ENCODE assay signal across 12 cellular contexts in the genomic region with DNA sequence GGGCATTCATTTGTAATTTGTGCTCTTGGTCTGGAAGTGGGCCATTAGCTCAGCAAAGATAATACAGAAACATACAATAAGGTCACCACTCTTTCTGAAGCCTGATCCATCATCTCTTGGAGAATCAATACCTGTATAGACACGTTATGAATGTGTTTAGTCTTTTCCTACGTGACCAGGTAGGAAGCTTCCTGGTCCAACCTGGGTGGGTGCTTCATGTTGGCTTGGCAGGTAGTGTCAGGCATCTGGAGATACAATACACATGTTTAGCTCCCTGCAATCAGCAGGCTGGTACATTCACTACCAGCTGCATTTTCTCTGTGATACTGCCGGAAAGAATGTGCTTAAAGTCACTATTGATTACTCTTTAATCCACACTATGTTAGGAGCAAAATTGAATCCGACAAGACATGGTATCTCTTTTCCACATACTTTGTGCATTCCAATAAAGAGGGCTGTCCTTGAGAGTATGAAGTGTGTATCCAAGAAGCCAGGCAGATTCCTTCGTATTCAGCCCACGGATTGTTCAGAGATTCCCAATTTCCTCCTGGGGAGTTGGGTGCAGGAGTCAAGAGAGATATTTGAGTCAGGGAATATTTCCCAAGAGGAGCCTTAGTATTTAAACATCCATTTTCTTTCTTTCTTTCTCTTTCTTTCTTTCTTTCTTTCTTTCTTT. TPM values are rescaled to one million over a fixed set of nuclear protein-coding genes. Genes with fewer than 3 reads are reported as not detected.
DNase-seq lines count a peak whose midpoint lies in the region; ATAC-seq and TF ChIP-seq lines count a peak whose summit lies in the region.
"Had no signal": no experiment of that assay in that cellular context is flagged by ENCODE, and none has a peak within 500 bp of the region (broad histone marks: within the 10 kb centered on the region; RNA-seq: fewer than 3 reads in every experiment).

No MANE protein-coding gene starts in this region.

- no peaks in the 10 kb centered on the region for H3K27me3 ChIP-seq in breast epithelium
- H3K27me3 ChIP-seq in lower lobe of right lung (ENCODE audit: low read depth): no peaks in the 10 kb centered on the region

- intact Hi-C loops in breast epithelium (cut with DNase I; ENCODE audit: low total_unique reads) (no loop called here), lower lobe of right lung (cut with DNase I) (no loop called here)

- H3K4me3 Mint-ChIP-seq in activated T-cell treated with anti-CD3 and anti-CD28 coated beads, Interleukin-2, amount 50 U/mL, for 72 hours: peak overlapping the region; percentile 27 to 41

- no peak for DNase-seq in activated T-cell treated with anti-CD3 and anti-CD28 coated beads, Interleukin-2, amount 50 U/mL, for 72 hours
- DNase-seq in activated T-cell treated with anti-CD3 and anti-CD28 coated beads, Interleukin-2, amount 50 U/mL, for 1 hour: no peak
- DNase-seq in breast epithelium (ENCODE audit: low spot score in 2 of 2): no peak
- no peak for DNase-seq in lower lobe of right lung
- no peak for DNase-seq in NOMO-1 (lab: John Stamatoyannopoulos, UW; ENCODE audit: unreplicated experiment in 2 of 2)
- DNase-seq in KG1 (lab: John Stamatoyannopoulos, UW): no peak
- DNase-seq: GDM1; naive thymus-derived CD8-positive, alpha-beta T cell; NCI-H1105; NCI-H774 had no signal

- peaks cover 40% of the 10 kb centered on the region for H3K4me1 Mint-ChIP-seq in activated T-cell treated with anti-CD3 and anti-CD28 coated beads, Interleukin-2, amount 50 U/mL, for 72 hours (ENCODE audit: low read depth)

- 70% methylated on average over 6 of the region's 6 CpGs for WGBS in urinary bladder

- H3K27me3 Mint-ChIP-seq in activated T-cell treated with anti-CD3 and anti-CD28 coated beads, Interleukin-2, amount 50 U/mL, for 72 hours (ENCODE audit: low read depth): no peaks in the 10 kb centered on the region

- peaks cover 0 to 3% of the 10 kb centered on the region in 2 donors for H3K4me1 ChIP-seq in breast epithelium
- H3K4me1 ChIP-seq in lower lobe of right lung: peaks cover 34% of the 10 kb centered on the region
- H3K4me1 ChIP-seq in urinary bladder (ENCODE audit: insufficient read depth): no peaks in the 10 kb centered on the region

- no peaks in the 10 kb centered on the region for H3K36me3 ChIP-seq in breast epithelium
- H3K36me3 ChIP-seq in lower lobe of right lung: no peaks in the 10 kb centered on the region
- no peaks in the 10 kb centered on the region for H3K36me3 ChIP-seq in urinary bladder (ENCODE audit: insufficient read depth)

- H3K4me3 ChIP-seq in breast epithelium (peak overlapping the region in 1 of 3 donors; percentile 25), lower lobe of right lung (no peak overlapping the region), urinary bladder (ENCODE audit: low read depth, low read length) (no peak overlapping the region)

- TF ChIP-seq CTCF in breast epithelium (IDR thresholded peaks at IDR 0.05): no peak
- TF ChIP-seq CTCF in lower lobe of right lung (IDR thresholded peaks at IDR 0.05): no peak

- TF ChIP-seq POLR2A in breast epithelium (IDR thresholded peaks at IDR 0.05): no peak

- H3K27ac ChIP-seq in breast epithelium: peak overlapping the region; percentile 3 to 80
- H3K27ac ChIP-seq in lower lobe of right lung: peak overlapping the region; percentile 74
- H3K27ac ChIP-seq in urinary bladder (ENCODE audit: low read depth): peak overlapping the region; percentile 6

- peaks cover 0 to 3% of the 10 kb centered on the region in 2 donors for H3K9me3 Mint-ChIP-seq in activated T-cell treated with anti-CD3 and anti-CD28 coated beads, Interleukin-2, amount 50 U/mL, for 72 hours
- H3K9me3 Mint-ChIP-seq: naive thymus-derived CD8-positive, alpha-beta T cell had no signal

- peak overlapping the region; percentile 92 for H3K27ac Mint-ChIP-seq in activated T-cell treated with anti-CD3 and anti-CD28 coated beads, Interleukin-2, amount 50 U/mL, for 72 hours

- ATAC-seq in activated T-cell treated with anti-CD3 and anti-CD28 coated beads, Interleukin-2, amount 50 U/mL, for 72 hours (replicated peaks in 1 of 2): no peak
- ATAC-seq in lower lobe of right lung (no peak), HG02973 (IDR thresholded peaks at IDR 0.05; ENCODE audit: unreplicated experiment) (no peak)

- no peaks in the 10 kb centered on the region for H3K9me3 ChIP-seq in breast epithelium
- H3K9me3 ChIP-seq in lower lobe of right lung: no peaks in the 10 kb centered on the region

- peaks cover 3% of the 10 kb centered on the region in 2 donors for H3K36me3 Mint-ChIP-seq in activated T-cell treated with anti-CD3 and anti-CD28 coated beads, Interleukin-2, amount 50 U/mL, for 72 hours (ENCODE audit: insufficient read depth in 2 of 2)
- H3K36me3 Mint-ChIP-seq: naive thymus-derived CD8-positive, alpha-beta T cell had no signal

RNA-seq across cellular contexts. Expression of gene RANBP9, which starts 49.9 kb away (rescaled TPM):
- total RNA-seq in activated T-cell treated with anti-CD3 and anti-CD28 coated beads, Interleukin-2, amount 50 U/mL, for 72 hours: 10 to 100 TPM; 74.9 to 78.0 TPM
- total RNA-seq in breast epithelium: 10 to 100 TPM; 43.9 to 51.5 (median 48.0) TPM
- total RNA-seq in lower lobe of right lung: 37.0 TPM
- 57.2 TPM for total RNA-seq in urinary bladder
- 26.8 TPM for polyA plus RNA-seq in urinary bladder

RNA-seq across cellular contexts. Expression of gene MCUR1, which starts 52.9 kb away (rescaled TPM):
- total RNA-seq in activated T-cell treated with anti-CD3 and anti-CD28 coated beads, Interleukin-2, amount 50 U/mL, for 72 hours: 10 to 100 TPM; 24.8 to 31.6 TPM
- total RNA-seq in breast epithelium (10 to 100 TPM; 12.8 to 14.9 (median 14.1) TPM), lower lobe of right lung (26.1 TPM), urinary bladder (12.9 TPM)
- 6.9 TPM for polyA plus RNA-seq in urinary bladder

Comparison
In these comparisons a context has a peak if more than half of its experiments do, and no peak if none do; other contexts are left out.
1. H3K27ac ChIP-seq: peak in every context shown above with its lines; median percentile 74 in lower lobe of right lung; 42 in breast epithelium; 6 in urinary bladder.